Comparison of ENCODE assay signal across 13 cellular contexts in the genomic region with DNA sequence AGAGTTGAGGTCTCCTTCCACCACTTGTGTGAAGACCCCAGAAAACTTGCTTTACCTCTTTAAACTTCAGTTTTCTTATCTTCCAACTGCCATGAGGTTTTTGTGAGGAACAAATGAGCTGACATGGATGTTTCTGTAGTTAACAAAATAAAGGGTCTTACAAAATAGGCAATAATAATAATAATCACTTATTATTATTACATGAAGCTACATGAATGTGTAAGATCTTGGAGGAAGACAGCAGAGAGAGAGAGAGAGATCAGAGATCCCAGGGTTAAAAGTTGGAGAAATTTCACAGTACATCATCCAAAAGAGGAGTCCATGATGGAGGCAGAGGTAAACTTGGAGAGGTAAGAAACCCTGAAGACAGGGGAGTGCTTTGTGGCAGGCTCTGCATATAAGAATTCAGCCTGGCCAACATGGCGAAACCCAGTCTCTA. TPM values are rescaled to one million over a fixed set of nuclear protein-coding genes. Genes with fewer than 3 reads are reported as not detected.
DNase-seq lines count a peak whose midpoint lies in the region; ATAC-seq, FAIRE-seq and TF ChIP-seq lines count a peak whose summit lies in the region.
"Had no signal": no experiment of that assay in that cellular context is flagged by ENCODE, and none has a peak within 500 bp of the region (broad histone marks: within the 10 kb centered on the region; RNA-seq: fewer than 3 reads in every experiment).

No MANE protein-coding gene starts in this region.

- no peak for FAIRE-seq in HTR-8/SVneo (lab: Jason Lieb, UNC)
- FAIRE-seq: endometrium, small intestine had no signal

- no peaks in the 10 kb centered on the region for H3K9me2 ChIP-seq in HCT116 (ENCODE audit: insufficient read depth)

- TF ChIP-seq RAD21 in HCT116 (IDR thresholded peaks at IDR 0.05; ENCODE audit: low read depth) = no peak

- no peaks in the 10 kb centered on the region for H3K27me3 ChIP-seq in CD8-positive, alpha-beta memory T cell (ENCODE audit: insufficient read depth, low read length, poor library complexity, severe bottlenecking)
- H3K27me3 ChIP-seq in HCT116 (ENCODE audit: insufficient read depth, low read length) (no peaks in the 10 kb centered on the region), iPS-20b (ENCODE audit: insufficient read depth, low read length) (no peaks in the 10 kb centered on the region)
- H3K27me3 ChIP-seq: Peyer's patch had no signal

- H3K9me3 Mint-ChIP-seq in CD8-positive, alpha-beta memory T cell = no peaks in the 10 kb centered on the region

- CTCF ChIA-PET in CD8-positive, alpha-beta memory T cell (lab: Charles Lee) = interaction anchor here (1.1 to 3.4 kb wide), 5 partner anchors 8 to 268 kb away, joined by 3 to 16 read pairs (median 5); no protein-coding TSS in a partner anchor
- CTCF ChIA-PET in HCT116 (lab: Charles Lee) = interaction anchor here (0.6 to 3.3 kb wide), 3 partner anchors 29 to 106 kb away, joined by 4 to 28 read pairs (median 7); no protein-coding TSS in a partner anchor

- no peaks in the 10 kb centered on the region for H4K20me1 ChIP-seq in HCT116 (ENCODE audit: insufficient read depth)

- H3K4me2 ChIP-seq in HCT116 (ENCODE audit: low read length) = peak overlapping the region; percentile 87; the same call in 1 of the 2 replicates

- no peak overlapping the region for H2AFZ ChIP-seq in HCT116 (ENCODE audit: low read depth, low read length, poor library complexity, severe bottlenecking)

- H3K4me3 ChIP-seq in CD8-positive, alpha-beta memory T cell (ENCODE audit: low read length) = no peak overlapping the region
- H3K4me3 ChIP-seq in HCT116 (replicated peaks in 1 of 2; ENCODE audit: low read depth in 1 of 2, low read length in 2 of 2) (no peak overlapping the region), iPS-20b (ENCODE audit: low read length) (no peak overlapping the region)
- H3K4me3 ChIP-seq: Peyer's patch had no signal

- no TSS peak for BruUV-seq in HCT116 (replicated peaks; lab: Mats Ljungman, UMichigan)

- H3K27ac ChIP-seq in CD8-positive, alpha-beta memory T cell (ENCODE audit: low read depth, low read length) = no peak overlapping the region
- H3K27ac ChIP-seq in HCT116 (ENCODE audit: low read depth, low read length) (peak overlapping the region; percentile 99; the same call in 1 of the 2 replicates), iPS-20b (ENCODE audit: low read length) (peak overlapping the region; percentile 55)

- peaks cover 5% of the 10 kb centered on the region for H3K36me3 ChIP-seq in CD8-positive, alpha-beta memory T cell (ENCODE audit: insufficient read depth, low read length)
- H3K36me3 ChIP-seq in HCT116 (ENCODE audit: control insufficient read depth in 1 of 2, insufficient read depth in 2 of 2, low read length in 2 of 2) = peaks cover 5 to 9% of the 10 kb centered on the region in 2 experiments; a peak in 2 of 4 replicates
- H3K36me3 ChIP-seq in iPS-20b (ENCODE audit: insufficient read depth, low read depth, low read length) = peaks cover 16% of the 10 kb centered on the region

- H3K36me3 Mint-ChIP-seq in CD8-positive, alpha-beta memory T cell = peaks cover 0 to 39% (median 7%) of the 10 kb centered on the region in 3 donors

- peaks cover 32 to 38% (median 34%) of the 10 kb centered on the region in 3 donors for H3K4me1 Mint-ChIP-seq in CD8-positive, alpha-beta memory T cell

- no peak for ATAC-seq in HCT116
- ATAC-seq in SK-N-SH treated with all-trans-retinoic acid at 6 μM for 48 hours = peak; percentile 0; the same call in 2 of the 3 replicates

- peak overlapping the region in 5 of 7 donors; percentile 30 to 96 (median 47) for H3K4me3 Mint-ChIP-seq in CD8-positive, alpha-beta memory T cell

- TF ChIP-seq CTCF in HCT116 (IDR thresholded peaks at IDR 0.05 in 2 of 3, conservative IDR thresholded peaks at IDR 0.05 in 1 of 3; ENCODE audit: borderline replicate concordance in 1 of 3, insufficient read depth in 1 of 3, low read depth in 2 of 3, low read length in 2 of 3) = no peak

- no peak for TF ChIP-seq POLR2A in HCT116 (IDR thresholded peaks at IDR 0.05; ENCODE audit: borderline replicate concordance, extremely low read depth, insufficient read depth, insufficient read length)
- TF ChIP-seq POLR2A in erythroblast (IDR thresholded peaks at IDR 0.05; ENCODE audit: low read length) = no peak

- H3K79me2 ChIP-seq in HCT116 (ENCODE audit: insufficient read depth, low read length) = peaks cover 37% of the 10 kb centered on the region

- no peaks in the 10 kb centered on the region for H3K9me3 ChIP-seq in CD8-positive, alpha-beta memory T cell (ENCODE audit: low read length)
- H3K9me3 ChIP-seq in HCT116 (ENCODE audit: control insufficient read depth in 1 of 2, insufficient read depth in 1 of 2, low read depth in 1 of 2, low read length in 2 of 2) (no peaks in the 10 kb centered on the region), iPS-20b (ENCODE audit: insufficient read depth, low read depth, low read length) (no peaks in the 10 kb centered on the region)
- H3K9me3 ChIP-seq: Peyer's patch had no signal

- peaks cover 18% of the 10 kb centered on the region for H3K4me1 ChIP-seq in CD8-positive, alpha-beta memory T cell (ENCODE audit: insufficient read depth, low read length)
- H3K4me1 ChIP-seq in HCT116 (ENCODE audit: control insufficient read depth in 1 of 2, insufficient read depth in 2 of 2, low read length in 2 of 2) (peaks cover 13 to 66% of the 10 kb centered on the region in 2 experiments; a peak in 3 of 4 replicates), iPS-20b (ENCODE audit: insufficient read depth, low read length) (peaks cover 12% of the 10 kb centered on the region; the same call in 1 of the 2 replicates)

- H3K27me3 Mint-ChIP-seq in CD8-positive, alpha-beta memory T cell = peaks cover 0 to 3% of the 10 kb centered on the region in 2 donors

- RAD21 ChIA-PET in HCT116 (lab: Charles Lee; ENCODE audit: low non-redundant PET in 1 of 2, low total read pairs in 2 of 2, uncharacterized antibody in 2 of 2, unreplicated experiment in 2 of 2) = interaction anchor here (0.9 to 1.1 kb wide), 2 partner anchors 86 to 87 kb away, joined by 3 read pairs; no protein-coding TSS in a partner anchor

- POLR2A ChIA-PET in CD8-positive, alpha-beta memory T cell (lab: Charles Lee) = interaction anchor here (0.7 to 2.7 kb wide), 3 partner anchors 9 to 221 kb away, joined by 4 to 11 read pairs (median 6); no protein-coding TSS in a partner anchor
- POLR2A ChIA-PET in HCT116 (lab: Charles Lee) = interaction anchor here (0.7 to 3.2 kb wide), 6 partner anchors 11 to 361 kb away, joined by 5 to 16 read pairs (median 6); partner anchors contain the start of genes RCC1 and RNU11

- DNase-seq in CD8-positive, alpha-beta memory T cell = no peak
- DNase-seq in HCT116 (ENCODE audit: low read depth, low spot score) = no peak
- no peak for DNase-seq in NCI-H345 (lab: John Stamatoyannopoulos, UW)
- no peak for DNase-seq in erythroblast (lab: John Stamatoyannopoulos, UW)
- DNase-seq in NOMO-1 treated with DMSO at 0.1 percent for 48 hours (lab: John Stamatoyannopoulos, UW; ENCODE audit: unreplicated experiment) = no peak
- no peak for DNase-seq in HTR-8/SVneo (ENCODE audit: insufficient read length, low spot score)
- DNase-seq: DMS153, NCI-H2029, Peyer's patch, small intestine had no signal

- H3K9ac ChIP-seq in HCT116 (ENCODE audit: low read length) (0 out of 2 replicates have a peak overlapping the region, but pooled peaks have one; percentile 21), iPS-20b (ENCODE audit: low read depth, low read length) (no peak overlapping the region)

- H3K27ac Mint-ChIP-seq in CD8-positive, alpha-beta memory T cell = peak overlapping the region in 7 of 8 donors; percentile 47 to 94 (median 76)

- intact Hi-C loops in HCT116 (cut with micrococcal nuclease) = loop anchor here (5.0 kb wide), 1 partner anchor 361 kb away; no protein-coding TSS in a partner anchor

TF ChIP-seq in HCT116, 20 proteins besides CTCF, POLR2A, EP300 and RAD21:
- 0 out of 2 replicates have a peak, but pooled peaks have one; percentile 5 for TF ChIP-seq POLR2AphosphoS5 (IDR thresholded peaks at IDR 0.05; ENCODE audit: low read depth, low read length)
- TF ChIP-seq CBX3 (IDR thresholded peaks at IDR 0.05; ENCODE audit: low read depth) = no peak

TF ChIP-seq in SK-N-SH treated with all-trans-retinoic acid at 6 μM for 48 hours, 23 proteins besides CTCF, POLR2A, EP300 and RAD21 (continues in another document):
- TF ChIP-seq ZNF70 (CRISPR knock-in tag; IDR thresholded peaks at IDR 0.05) (no peak), RARB (CRISPR knock-in tag; IDR thresholded peaks at IDR 0.05) (no peak), ZFP30 (CRISPR knock-in tag; IDR thresholded peaks at IDR 0.05) (no peak), ZNF565 (CRISPR knock-in tag; conservative IDR thresholded peaks at IDR 0.05; ENCODE audit: low read depth) (no peak), ARNTL (CRISPR knock-in tag; IDR thresholded peaks at IDR 0.05; ENCODE audit: borderline replicate concordance, low read depth) (no peak), ESRRG (CRISPR knock-in tag; IDR thresholded peaks at IDR 0.05) (no peak)
- TF ChIP-seq, protein P1, sequence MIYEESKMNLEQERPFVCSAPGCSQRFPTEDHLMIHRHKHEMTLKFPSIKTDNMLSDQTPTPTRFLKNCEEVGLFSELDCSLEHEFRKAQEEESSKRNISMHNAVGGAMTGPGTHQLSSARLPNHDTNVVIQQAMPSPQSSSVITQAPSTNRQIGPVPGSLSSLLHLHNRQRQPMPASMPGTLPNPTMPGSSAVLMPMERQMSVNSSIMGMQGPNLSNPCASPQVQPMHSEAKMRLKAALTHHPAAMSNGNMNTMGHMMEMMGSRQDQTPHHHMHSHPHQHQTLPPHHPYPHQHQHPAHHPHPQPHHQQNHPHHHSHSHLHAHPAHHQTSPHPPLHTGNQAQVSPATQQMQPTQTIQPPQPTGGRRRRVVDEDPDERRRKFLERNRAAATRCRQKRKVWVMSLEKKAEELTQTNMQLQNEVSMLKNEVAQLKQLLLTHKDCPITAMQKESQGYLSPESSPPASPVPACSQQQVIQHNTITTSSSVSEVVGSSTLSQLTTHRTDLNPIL (CRISPR knock-in tag; IDR thresholded peaks at IDR 0.05; ENCODE audit: low read depth) = no peak

RNA-seq across cellular contexts. Expression of gene RCC1, which starts 10.7 kb away (rescaled TPM):
- total RNA-seq in CD8-positive, alpha-beta memory T cell = 100 to 1,000 TPM; 115 to 116 TPM
- 14.0 TPM for polyA plus RNA-seq in CD8-positive, alpha-beta memory T cell
- total RNA-seq in HCT116 (2021; ENCODE audit: unreplicated experiment) = 124 TPM
- 113 and 117 TPM in 2 replicates for polyA plus RNA-seq in HCT116 (2012)

RNA-seq across cellular contexts. Expression of gene TRNAU1AP, which starts 36.3 kb away (rescaled TPM):
- total RNA-seq in CD8-positive, alpha-beta memory T cell = 10 to 100 TPM; 46.0 to 49.6 TPM
- 26.6 TPM for polyA plus RNA-seq in CD8-positive, alpha-beta memory T cell
- 29.7 TPM for total RNA-seq in HCT116 (2021; ENCODE audit: unreplicated experiment)
- 21.9 and 25.3 TPM in 2 replicates for polyA plus RNA-seq in HCT116 (2012)
